Comparison of ENCODE assay signal across 1 cellular context in genomic region chr14:67186789-67187188, GRCh38.
TF ChIP-seq lines count a peak whose summit lies in the region.

No MANE protein-coding gene starts in this region.

TF ChIP-seq in endothelial cell of umbilical vein, 7 proteins besides CTCF, POLR2A, EP300 and RAD21:
- TF ChIP-seq JUN (IDR thresholded peaks at IDR 0.05; ENCODE audit: borderline replicate concordance, insufficient read depth, insufficient read length, low read depth) (no peak), MYC (IDR thresholded peaks at IDR 0.05; ENCODE audit: low read depth, low read length) (no peak), POLR2AphosphoS5 (IDR thresholded peaks at IDR 0.05; ENCODE audit: insufficient read depth, low read depth, low read length) (no peak), FOS (IDR thresholded peaks at IDR 0.05; ENCODE audit: borderline replicate concordance, insufficient read depth, low read length) (no peak), EZH2 (IDR thresholded peaks at IDR 0.05; ENCODE audit: borderline replicate concordance, low read depth, low read length, severe bottlenecking) (no peak), GATA2 (IDR thresholded peaks at IDR 0.05; ENCODE audit: insufficient read depth, insufficient read length, low read depth, low read length) (no peak)
- TF ChIP-seq, protein P1, sequence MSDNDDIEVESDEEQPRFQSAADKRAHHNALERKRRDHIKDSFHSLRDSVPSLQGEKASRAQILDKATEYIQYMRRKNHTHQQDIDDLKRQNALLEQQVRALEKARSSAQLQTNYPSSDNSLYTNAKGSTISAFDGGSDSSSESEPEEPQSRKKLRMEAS (IDR thresholded peaks at IDR 0.05; ENCODE audit: insufficient read depth, insufficient read length) = no peak
